1 cellular context compared by ENCODE assay signal in the genomic region with DNA sequence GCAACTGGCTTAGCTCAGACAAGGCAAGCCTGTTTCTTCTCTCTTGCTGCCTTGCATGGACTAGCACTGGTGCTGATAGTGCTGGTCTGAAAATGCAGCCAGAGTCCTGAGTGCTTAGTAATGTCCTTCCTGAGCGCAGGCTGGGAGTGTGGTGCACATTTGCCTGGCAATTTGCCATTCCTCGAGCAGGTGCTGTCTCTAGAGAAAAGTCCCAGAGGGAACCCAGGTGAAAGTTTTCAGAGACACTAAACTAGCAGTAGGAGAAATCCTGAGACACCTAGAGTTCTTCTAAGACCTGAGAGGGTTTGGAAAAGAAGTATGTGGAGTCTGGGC.
TF ChIP-seq lines count a peak whose summit lies in the region.

No MANE protein-coding gene starts in this region.

TF ChIP-seq in H1, 55 proteins besides CTCF, POLR2A, EP300 and RAD21:
- TF ChIP-seq SP2 (IDR thresholded peaks at IDR 0.05; ENCODE audit: low read length): no peak
- no peak for TF ChIP-seq SIX5 (IDR thresholded peaks at IDR 0.05; ENCODE audit: low read depth, low read length)
- TF ChIP-seq TCF12 (IDR thresholded peaks at IDR 0.05; ENCODE audit: low read depth, low read length): no peak
- TF ChIP-seq CHD2 (IDR thresholded peaks at IDR 0.05; ENCODE audit: low read length): no peak
- TF ChIP-seq CBX8 (IDR thresholded peaks at IDR 0.05; ENCODE audit: borderline replicate concordance, low read depth, low read length): no peak
- no peak for TF ChIP-seq RBBP5 (IDR thresholded peaks at IDR 0.05; ENCODE audit: borderline replicate concordance, low read depth, low read length)
- TF ChIP-seq SRF (IDR thresholded peaks at IDR 0.05; ENCODE audit: low read depth, low read length): no peak
- TF ChIP-seq HDAC2 (IDR thresholded peaks at IDR 0.05; ENCODE audit: borderline replicate concordance in 1 of 2, low read depth in 2 of 2, low read length in 2 of 2): no peak
- TF ChIP-seq BCL11A (IDR thresholded peaks at IDR 0.05; ENCODE audit: low read depth in 2 of 2, low read length in 2 of 2): no peak
- TF ChIP-seq FOSL1 (IDR thresholded peaks at IDR 0.05; ENCODE audit: insufficient read depth, low read depth, low read length): no peak
- no peak for TF ChIP-seq MAFK (IDR thresholded peaks at IDR 0.05; ENCODE audit: low read depth, low read length)
- no peak for TF ChIP-seq TAF1 (IDR thresholded peaks at IDR 0.05; ENCODE audit: low read depth, low read length)
- TF ChIP-seq CREB1 (IDR thresholded peaks at IDR 0.05): no peak
- TF ChIP-seq HDAC6 (IDR thresholded peaks at IDR 0.05; ENCODE audit: low read depth, low read length): no peak
- TF ChIP-seq CBX5 (IDR thresholded peaks at IDR 0.05; ENCODE audit: low read depth, low read length): no peak
- TF ChIP-seq SAP30 (IDR thresholded peaks at IDR 0.05; ENCODE audit: insufficient read depth, insufficient replicate concordance, low read length): no peak
